ENCODE assay signal across 12 cellular contexts in genomic region chr10:14302035-14302434, GRCh38. TPM values are rescaled to one million over a fixed set of nuclear protein-coding genes. Genes with fewer than 3 reads are reported as not detected.
A peak's percentile ranks its signal among the peaks of the same experiment; 100 is the strongest.
DNase-seq lines count a peak whose midpoint lies in the region; ATAC-seq and TF ChIP-seq lines count a peak whose summit lies in the region.
"Had no signal": no experiment of that assay in that cellular context is flagged by ENCODE, and none has a peak within 500 bp of the region (broad histone marks: within the 10 kb centered on the region; RNA-seq: fewer than 3 reads in every experiment).

No MANE protein-coding gene starts in this region.

- ATAC-seq in HG02588 (IDR thresholded peaks at IDR 0.05; ENCODE audit: unreplicated experiment), result no peak
- ATAC-seq: CD8-positive, alpha-beta T cell had no signal

- H3K36me3 ChIP-seq in GM06990 (ENCODE audit: control insufficient read depth, insufficient read depth, low read length), result no peaks in the 10 kb centered on the region

- in situ Hi-C loops in GM13976 (cut with MboI; ENCODE audit: low sequenced_read_pairs, unreplicated experiment), result no loop called here

- TF ChIP-seq CTCF in GM06990 (IDR thresholded peaks at IDR 0.05; ENCODE audit: insufficient read depth, low read length, poor library complexity, severe bottlenecking), result peak; percentile 49
- peak; percentile 60 for TF ChIP-seq CTCF in fibroblast of pulmonary artery (IDR thresholded peaks at IDR 0.05; ENCODE audit: low read length, missing control alignments)
- no peak for TF ChIP-seq CTCF in GM13976 (IDR thresholded peaks at IDR 0.05; ENCODE audit: borderline replicate concordance, control extremely low read depth, extremely low read depth, insufficient read depth, missing control alignments)

- H3K27me3 ChIP-seq in GM06990 (replicated peaks; ENCODE audit: control insufficient read depth, insufficient read depth, low read length), result no peaks in the 10 kb centered on the region

- DNase-seq in A172 (ENCODE audit: low spot score), result peak; percentile 39
- no peak for DNase-seq in GM06990 (ENCODE audit: extremely low read depth, insufficient read length)
- DNase-seq in RPMI7951 (ENCODE audit: low read depth), result peak; percentile 43
- peak; percentile 37 for DNase-seq in fibroblast of pulmonary artery (ENCODE audit: low read depth)
- no peak for DNase-seq in GM13976 (ENCODE audit: low spot score)
- DNase-seq in ecto neural progenitor cell (ENCODE audit: low spot score), result no peak
- DNase-seq in NCI-H187 (lab: John Stamatoyannopoulos, UW), result no peak
- DNase-seq: activated T-cell treated with anti-CD3 and anti-CD28 coated beads, Interleukin-2, amount 50 U/mL, for 24 hours; CD8-positive, alpha-beta T cell; NCI-H2081; stimulated activated CD4-positive, alpha-beta T cell treated with anti-CD3 and anti-CD28 coated beads, Interleukin-4, amount 100 ng/mL, for 4 hours had no signal

- H3K4me3 ChIP-seq in GM06990 (replicated peaks; ENCODE audit: low read depth, low read length) (no peak overlapping the region), fibroblast of pulmonary artery (replicated peaks; ENCODE audit: low read depth, low read length) (no peak overlapping the region)

RNA-seq across cellular contexts. Expression of gene FRMD4A, which starts 28.7 kb away (rescaled TPM):
- total RNA-seq in A172 (2014; rRNA removed; shearing (Covaris generic)), result 21.2 and 24.1 TPM in 2 replicates
- 43.3 and 51.1 TPM in 2 replicates for total RNA-seq in RPMI7951 (2014; rRNA removed; shearing (Covaris generic))

Comparison
In these comparisons a context has a peak if more than half of its experiments do, and no peak if none do; other contexts are left out.
1. DNase-seq: peak in A172 (single experiment), RPMI7951 (single experiment) and fibroblast of pulmonary artery (single experiment); none in GM06990 (single experiment), GM13976 (single experiment), ecto neural progenitor cell (single experiment) and NCI-H187 (0 of 2).